Comparison of ENCODE assay signal across 9 cellular contexts in the genomic region with DNA sequence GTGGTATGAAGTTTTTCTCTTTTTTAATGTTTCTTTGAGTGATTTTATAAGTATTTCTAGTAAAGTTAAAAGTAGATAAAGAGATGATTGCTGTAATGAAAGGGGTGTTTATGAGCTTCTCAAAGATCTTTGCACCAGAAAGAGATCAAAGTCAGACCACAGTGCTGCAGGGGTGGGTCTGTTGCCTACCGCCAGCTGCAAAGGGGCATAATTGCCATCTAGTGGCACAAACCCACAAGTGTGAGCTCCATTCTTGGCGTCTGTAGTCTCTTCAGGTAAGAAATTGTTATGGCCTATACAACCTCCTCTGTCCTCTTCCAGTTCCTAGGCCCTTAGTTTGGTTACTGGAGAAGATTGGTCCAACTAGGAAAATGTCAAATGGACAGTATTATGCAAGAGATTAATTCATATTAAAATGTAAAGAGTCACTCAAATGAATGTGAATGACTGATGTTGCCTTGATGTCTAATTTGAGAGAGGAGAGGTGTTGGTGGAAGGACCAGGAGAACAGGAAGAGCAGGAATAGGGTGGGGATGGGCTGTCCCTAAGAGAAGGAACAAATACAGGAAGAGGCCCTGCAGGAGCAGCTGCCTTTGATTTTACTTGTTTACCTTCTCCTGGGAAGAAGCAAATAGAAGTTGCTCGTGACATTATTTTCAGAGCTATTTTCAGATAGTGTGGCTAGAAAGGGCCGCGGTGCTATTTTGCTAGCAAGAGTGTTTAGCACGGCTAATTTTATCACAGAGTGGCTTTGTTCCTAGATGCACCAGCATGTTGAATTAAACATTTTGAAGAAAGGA. TPM values are rescaled to one million over a fixed set of nuclear protein-coding genes. Genes with fewer than 3 reads are reported as not detected.
DNase-seq lines count a peak whose midpoint lies in the region; ATAC-seq, FAIRE-seq and TF ChIP-seq lines count a peak whose summit lies in the region.
"Had no signal": no experiment of that assay in that cellular context is flagged by ENCODE, and none has a peak within 500 bp of the region (broad histone marks: within the 10 kb centered on the region; RNA-seq: fewer than 3 reads in every experiment).

No MANE protein-coding gene starts in this region.

- peak overlapping the region in 1 of 2 donors; percentile 52 for H3K27ac Mint-ChIP-seq in T-cell
- H3K27ac Mint-ChIP-seq: dendritic cell treated with granulocyte-macrophage colony-stimulating factor and Interleukin-4, amounts not matched to agents 40 ng/mL and 50 ng/mL, for 4 days had no signal

- ATAC-seq in HG03354 (IDR thresholded peaks at IDR 0.05; ENCODE audit: poor library complexity, severe bottlenecking, unreplicated experiment) (peak; percentile 48), T-cell (replicated peaks in 1 of 4) (peak; percentile 83 to 99 (median 93)), GM18870 (IDR thresholded peaks at IDR 0.05; ENCODE audit: unreplicated experiment) (no peak), HG02571 (IDR thresholded peaks at IDR 0.05; ENCODE audit: unreplicated experiment) (no peak)

- H3K9me3 Mint-ChIP-seq in T-cell = no peaks in the 10 kb centered on the region
- H3K9me3 Mint-ChIP-seq: dendritic cell treated with granulocyte-macrophage colony-stimulating factor and Interleukin-4, amounts not matched to agents 40 ng/mL and 50 ng/mL, for 4 days had no signal

- POLR2A ChIA-PET in T-cell (lab: Charles Lee) = interaction anchor here (0.6 to 1.7 kb wide), 4 partner anchors 13 to 314 kb away, joined by 3 to 6 read pairs (median 4); no protein-coding TSS in a partner anchor

- H3K27me3 Mint-ChIP-seq in T-cell = no peaks in the 10 kb centered on the region
- H3K27me3 Mint-ChIP-seq: dendritic cell treated with granulocyte-macrophage colony-stimulating factor and Interleukin-4, amounts not matched to agents 40 ng/mL and 50 ng/mL, for 4 days had no signal

- DNase-seq in D721Med (ENCODE audit: insufficient read length, low spot score) (no peak), T-cell (peak; percentile 15 to 71 (median 52)), small intestine (peak; percentile 43), foreskin melanocyte (no peak)
- DNase-seq in effector memory CD4-positive, alpha-beta T cell = peak; percentile 15 to 23 (median 17)

- WGBS in small intestine, 3 donors = 20 to 39% (median 28%) methylated on average over 6 of the region's 6 CpGs

- no peaks in the 10 kb centered on the region for H3K36me3 Mint-ChIP-seq in T-cell

- H3K4me1 Mint-ChIP-seq in T-cell = peaks cover 12 to 23% (median 13%) of the 10 kb centered on the region in 3 donors

- no peaks in the 10 kb centered on the region for H3K36me3 ChIP-seq in effector memory CD4-positive, alpha-beta T cell (ENCODE audit: control insufficient read depth, insufficient read depth, low read length)
- H3K36me3 ChIP-seq in small intestine (ENCODE audit: control insufficient read depth in 2 of 2, insufficient read depth in 2 of 2, low read length in 2 of 2) = no peaks in the 10 kb centered on the region

- H3K27me3 ChIP-seq in effector memory CD4-positive, alpha-beta T cell (replicated peaks; ENCODE audit: control insufficient read depth, insufficient read depth, low read length, poor library complexity, severe bottlenecking) = no peaks in the 10 kb centered on the region
- no peaks in the 10 kb centered on the region for H3K27me3 ChIP-seq in small intestine (ENCODE audit: control insufficient read depth in 2 of 2, insufficient read depth in 2 of 2, low read length in 2 of 2)

- no peak overlapping the region for H3K27ac ChIP-seq in effector memory CD4-positive, alpha-beta T cell (ENCODE audit: insufficient read depth, low read length, poor library complexity, severe bottlenecking)
- peak overlapping the region in 1 of 2 donors; percentile 17 for H3K27ac ChIP-seq in small intestine (ENCODE audit: low read depth in 1 of 2, low read length in 1 of 2)

- CTCF ChIA-PET in T-cell (lab: Charles Lee) = interaction anchor here (0.5 to 6.1 kb wide), 37 partner anchors 11 to 1263 kb away, joined by 3 to 73 read pairs (median 4); no protein-coding TSS in a partner anchor

- FAIRE-seq in D721Med (lab: Jason Lieb, UNC) (no peak), small intestine (lab: Jason Lieb, UNC) (no peak)

- TF ChIP-seq CTCF in D721Med (IDR thresholded peaks at IDR 0.05; ENCODE audit: insufficient read depth, missing control alignments) = peak; percentile 42

- H3K9me3 ChIP-seq in effector memory CD4-positive, alpha-beta T cell (ENCODE audit: control insufficient read depth, low read length) = no peaks in the 10 kb centered on the region
- no peaks in the 10 kb centered on the region for H3K9me3 ChIP-seq in small intestine (ENCODE audit: control insufficient read depth, low read depth)

- H3K4me3 ChIP-seq in effector memory CD4-positive, alpha-beta T cell (ENCODE audit: insufficient read depth, low read depth, low read length, poor library complexity, severe bottlenecking) = no peak overlapping the region
- no peak overlapping the region for H3K4me3 ChIP-seq in small intestine (ENCODE audit: low read depth in 1 of 2, low read length in 2 of 2)

- no peak overlapping the region for H3K4me3 Mint-ChIP-seq in T-cell
- H3K4me3 Mint-ChIP-seq: dendritic cell treated with granulocyte-macrophage colony-stimulating factor and Interleukin-4, amounts not matched to agents 40 ng/mL and 50 ng/mL, for 4 days had no signal

- no peaks in the 10 kb centered on the region for H3K4me1 ChIP-seq in effector memory CD4-positive, alpha-beta T cell (ENCODE audit: control insufficient read depth, insufficient read depth, low read length, poor library complexity, severe bottlenecking)
- H3K4me1 ChIP-seq in small intestine (ENCODE audit: control insufficient read depth in 2 of 2, insufficient read depth in 1 of 2, low read depth in 1 of 2, low read length in 1 of 2) = peaks cover 0 to 5% of the 10 kb centered on the region in 2 donors

RNA-seq across cellular contexts. Expression of a gene that starts 53.0 kb away (rescaled TPM):
- 10 to 100 TPM; 30.5 to 47.9 (median 32.7) TPM for total RNA-seq in T-cell
- 10 to 100 TPM; 13.5 to 22.6 (median 19.7) TPM for polyA plus RNA-seq in small intestine

Comparison
In these comparisons a context has a peak if more than half of its experiments do, and no peak if none do; other contexts are left out.
1. DNase-seq: peak in T-cell (34 of 34), effector memory CD4-positive, alpha-beta T cell (3 of 3) and small intestine (single experiment); none in D721Med (single experiment) and foreskin melanocyte (single experiment).
2. ATAC-seq: peak in HG03354 (single experiment) and T-cell (4 of 4); none in GM18870 (single experiment) and HG02571 (single experiment).